In genomic region chr11:64614927-64615326, GRCh38 we compare ENCODE assay signal across 1 cellular context.
TF ChIP-seq lines count a peak whose summit lies in the region.

No MANE protein-coding gene starts in this region.

TF ChIP-seq in GM12878, 131 proteins besides CTCF, POLR2A, EP300 and RAD21 (continued from another document):
- TF ChIP-seq SKIL (IDR thresholded peaks at IDR 0.05; ENCODE audit: low read depth, poor library complexity, severe bottlenecking) (no peak), SPI1 (IDR thresholded peaks at IDR 0.05; ENCODE audit: borderline replicate concordance, insufficient read depth, low read depth, low read length) (no peak), RFX5 (IDR thresholded peaks at IDR 0.05; ENCODE audit: low read depth, low read length) (no peak), NFXL1 (IDR thresholded peaks at IDR 0.05; ENCODE audit: borderline replicate concordance) (no peak), NKRF (conservative IDR thresholded peaks at IDR 0.05) (no peak), GATAD2B (conservative IDR thresholded peaks at IDR 0.05; ENCODE audit: low read depth) (no peak), PAX8 (IDR thresholded peaks at IDR 0.05) (no peak), NR2C2 (IDR thresholded peaks at IDR 0.05; ENCODE audit: borderline replicate concordance, control insufficient read depth, insufficient read length, low read depth) (no peak), SIN3A (IDR thresholded peaks at IDR 0.05; ENCODE audit: low read depth, low read length) (no peak), ELK1 (IDR thresholded peaks at IDR 0.05; ENCODE audit: low read depth, low read length) (no peak), NBN (IDR thresholded peaks at IDR 0.05) (no peak)
